ENCODE assay signal across 31 cellular contexts in genomic region chr5:86108825-86109224, GRCh38.
DNase-seq lines count a peak whose midpoint lies in the region; ATAC-seq and TF ChIP-seq lines count a peak whose summit lies in the region.
"Had no signal": no experiment of that assay in that cellular context is flagged by ENCODE, and none has a peak within 500 bp of the region (broad histone marks: within the 10 kb centered on the region; RNA-seq: fewer than 3 reads in every experiment).

No MANE protein-coding gene starts in this region.

- H3K36me3 ChIP-seq in spleen: no peaks in the 10 kb centered on the region
- no peaks in the 10 kb centered on the region for H3K36me3 ChIP-seq in upper lobe of right lung
- H3K36me3 ChIP-seq in body of pancreas (replicated peaks in 1 of 2; ENCODE audit: insufficient read depth in 1 of 2, low read depth in 2 of 2): no peaks in the 10 kb centered on the region
- H3K36me3 ChIP-seq: BE2C; BLaER1; BLaER1 treated with 17β-estradiol and CSF1 and Interleukin-3, amounts not matched to agents 10 nM and 100 nM had no signal

- DNase-seq in right cardiac atrium: peak in 2 of 3 donors; percentile 25 to 27
- DNase-seq in Right ventricle myocardium inferior (ENCODE audit: missing footprints): no peak
- DNase-seq in spleen: peak; percentile 62
- peak; percentile 50 for DNase-seq in upper lobe of right lung
- DNase-seq in body of pancreas: no peak
- no peak for DNase-seq in NCI-H1048 (lab: John Stamatoyannopoulos, UW)
- DNase-seq: 8988T; ACHN; AML-193; BE2C; C1 segment of cervical spinal cord; Caco-2; Calu3; CD4-positive, alpha-beta memory T cell; CD4-positive, alpha-beta T cell; CD4-positive, CD25-positive, alpha-beta regulatory T cell; CD8-positive, alpha-beta memory T cell; CD8-positive, alpha-beta T cell; COR-L47; DMS 273 treated with DMSO at 0.1 percent for 48 hours; DMS153; DMS53; DMS79; DMS79 treated with DMSO at 0.1 percent for 48 hours; DND-41; EL had no signal

- TF ChIP-seq POLR2A in spleen (IDR thresholded peaks at IDR 0.05) (no peak), body of pancreas (IDR thresholded peaks at IDR 0.05) (no peak)

- H3K4me1 ChIP-seq in right cardiac atrium (ENCODE audit: control insufficient read depth, insufficient read depth, low read length) (no peaks in the 10 kb centered on the region), spleen (no peaks in the 10 kb centered on the region), upper lobe of right lung (no peaks in the 10 kb centered on the region), body of pancreas (no peaks in the 10 kb centered on the region)
- H3K4me1 ChIP-seq: A549; BE2C; BLaER1; BLaER1 treated with 17β-estradiol and CSF1 and Interleukin-3, amounts not matched to agents 10 nM and 100 nM; Caco-2 had no signal

- H3K27ac ChIP-seq in right cardiac atrium (ENCODE audit: low read length) (no peak overlapping the region), spleen (no peak overlapping the region), upper lobe of right lung (no peak overlapping the region), body of pancreas (no peak overlapping the region)
- H3K27ac ChIP-seq: 22Rv1; A549; BLaER1; BLaER1 treated with 17β-estradiol and CSF1 and Interleukin-3, amounts not matched to agents 10 nM and 100 nM; C4-2B had no signal

- intact Hi-C loops in right cardiac atrium (cut with DNase I): no loop called here
- intact Hi-C loops in Right ventricle myocardium inferior (cut with DNase I): no loop called here
- intact Hi-C loops in spleen (cut with DNase I; ENCODE audit: low total_unique reads): no loop called here
- intact Hi-C loops in upper lobe of right lung (cut with DNase I): no loop called here
- intact Hi-C loops in body of pancreas (cut with DNase I): no loop called here

- no peaks in the 10 kb centered on the region for H3K9me3 ChIP-seq in right cardiac atrium (ENCODE audit: control insufficient read depth, low read length)
- H3K9me3 ChIP-seq in spleen: peaks cover 0 to 23% (median 0%) of the 10 kb centered on the region in 8 donors
- H3K9me3 ChIP-seq in upper lobe of right lung: peaks cover 5% of the 10 kb centered on the region
- no peaks in the 10 kb centered on the region for H3K9me3 ChIP-seq in body of pancreas
- H3K9me3 ChIP-seq: A549; BE2C; BLaER1; BLaER1 treated with 17β-estradiol and CSF1 and Interleukin-3, amounts not matched to agents 10 nM and 100 nM; Caco-2 had no signal

- ATAC-seq in right cardiac atrium (no peak), Right ventricle myocardium inferior (no peak), upper lobe of right lung (no peak), body of pancreas (no peak)
- ATAC-seq: A549; CD8-positive, alpha-beta T cell had no signal

- H3K4me3 ChIP-seq in right cardiac atrium (ENCODE audit: low read length): no peak overlapping the region
- H3K4me3 ChIP-seq in spleen: no peak overlapping the region
- H3K4me3 ChIP-seq in upper lobe of right lung: no peak overlapping the region
- no peak overlapping the region for H3K4me3 ChIP-seq in body of pancreas
- H3K4me3 ChIP-seq: A549; BLaER1; BLaER1 treated with 17β-estradiol and CSF1 and Interleukin-3, amounts not matched to agents 10 nM and 100 nM had no signal

- TF ChIP-seq CTCF in spleen (IDR thresholded peaks at IDR 0.05 in 8 of 11, conservative IDR thresholded peaks at IDR 0.05 in 3 of 11): no peak
- no peak for TF ChIP-seq CTCF in upper lobe of right lung (IDR thresholded peaks at IDR 0.05)
- no peak for TF ChIP-seq CTCF in body of pancreas (IDR thresholded peaks at IDR 0.05)

- WGBS in right cardiac atrium: 80% methylated on average over 6 of the region's 6 CpGs
- WGBS in spleen, 5 donors: 75 to 87% (median 80%) methylated on average over 6 of the region's 6 CpGs
- WGBS in body of pancreas, 2 donors: 63 to 70% methylated on average over 5 to 6 of the region's 6 CpGs

- no peaks in the 10 kb centered on the region for H3K27me3 ChIP-seq in right cardiac atrium (ENCODE audit: control insufficient read depth, insufficient read depth)
- H3K27me3 ChIP-seq in spleen (replicated peaks in 1 of 7): no peaks in the 10 kb centered on the region
- H3K27me3 ChIP-seq in upper lobe of right lung: no peaks in the 10 kb centered on the region
- no peaks in the 10 kb centered on the region for H3K27me3 ChIP-seq in body of pancreas
- H3K27me3 ChIP-seq: BE2C; BLaER1; BLaER1 treated with 17β-estradiol and CSF1 and Interleukin-3, amounts not matched to agents 10 nM and 100 nM had no signal

Comparison
In these comparisons a context has a peak if more than half of its experiments do, and no peak if none do; other contexts are left out.
1. DNase-seq: peak in right cardiac atrium (2 of 3), spleen (single experiment) and upper lobe of right lung (single experiment); none in Right ventricle myocardium inferior (single experiment), body of pancreas (0 of 4) and NCI-H1048 (single experiment).